Comparison of ENCODE assay signal across 1 cellular context in genomic region chr16:89560413-89561194, GRCh38.
A peak's percentile ranks its signal among the peaks of the same experiment; 100 is the strongest.
TF ChIP-seq lines count a peak whose summit lies in the region.

TSS of gene RPL13 (plus strand) at chr16:89560682. CDS start at chr16:89560960, 278 bp downstream.

TF ChIP-seq in WTC11, 78 proteins besides CTCF, POLR2A, EP300 and RAD21 (continued from another document):
- TF ChIP-seq, protein P1, sequence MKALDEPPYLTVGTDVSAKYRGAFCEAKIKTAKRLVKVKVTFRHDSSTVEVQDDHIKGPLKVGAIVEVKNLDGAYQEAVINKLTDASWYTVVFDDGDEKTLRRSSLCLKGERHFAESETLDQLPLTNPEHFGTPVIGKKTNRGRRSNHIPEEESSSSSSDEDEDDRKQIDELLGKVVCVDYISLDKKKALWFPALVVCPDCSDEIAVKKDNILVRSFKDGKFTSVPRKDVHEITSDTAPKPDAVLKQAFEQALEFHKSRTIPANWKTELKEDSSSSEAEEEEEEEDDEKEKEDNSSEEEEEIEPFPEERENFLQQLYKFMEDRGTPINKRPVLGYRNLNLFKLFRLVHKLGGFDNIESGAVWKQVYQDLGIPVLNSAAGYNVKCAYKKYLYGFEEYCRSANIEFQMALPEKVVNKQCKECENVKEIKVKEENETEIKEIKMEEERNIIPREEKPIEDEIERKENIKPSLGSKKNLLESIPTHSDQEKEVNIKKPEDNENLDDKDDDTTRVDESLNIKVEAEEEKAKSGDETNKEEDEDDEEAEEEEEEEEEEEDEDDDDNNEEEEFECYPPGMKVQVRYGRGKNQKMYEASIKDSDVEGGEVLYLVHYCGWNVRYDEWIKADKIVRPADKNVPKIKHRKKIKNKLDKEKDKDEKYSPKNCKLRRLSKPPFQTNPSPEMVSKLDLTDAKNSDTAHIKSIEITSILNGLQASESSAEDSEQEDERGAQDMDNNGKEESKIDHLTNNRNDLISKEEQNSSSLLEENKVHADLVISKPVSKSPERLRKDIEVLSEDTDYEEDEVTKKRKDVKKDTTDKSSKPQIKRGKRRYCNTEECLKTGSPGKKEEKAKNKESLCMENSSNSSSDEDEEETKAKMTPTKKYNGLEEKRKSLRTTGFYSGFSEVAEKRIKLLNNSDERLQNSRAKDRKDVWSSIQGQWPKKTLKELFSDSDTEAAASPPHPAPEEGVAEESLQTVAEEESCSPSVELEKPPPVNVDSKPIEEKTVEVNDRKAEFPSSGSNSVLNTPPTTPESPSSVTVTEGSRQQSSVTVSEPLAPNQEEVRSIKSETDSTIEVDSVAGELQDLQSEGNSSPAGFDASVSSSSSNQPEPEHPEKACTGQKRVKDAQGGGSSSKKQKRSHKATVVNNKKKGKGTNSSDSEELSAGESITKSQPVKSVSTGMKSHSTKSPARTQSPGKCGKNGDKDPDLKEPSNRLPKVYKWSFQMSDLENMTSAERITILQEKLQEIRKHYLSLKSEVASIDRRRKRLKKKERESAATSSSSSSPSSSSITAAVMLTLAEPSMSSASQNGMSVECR (CRISPR knock-in tag; IDR thresholded peaks at IDR 0.05; ENCODE audit: borderline replicate concordance): peak; percentile 20; the same call in 1 of the 2 replicates
- TF ChIP-seq TEAD4 (CRISPR knock-in tag; IDR thresholded peaks at IDR 0.05) (peak; percentile 44; the same call in 1 of the 2 replicates), RORB (CRISPR knock-in tag; IDR thresholded peaks at IDR 0.05) (no peak), ZNF317 (CRISPR knock-in tag; IDR thresholded peaks at IDR 0.05; ENCODE audit: borderline replicate concordance, low read depth) (no peak), ZNF396 (CRISPR knock-in tag; IDR thresholded peaks at IDR 0.05; ENCODE audit: borderline replicate concordance) (no peak), ZNF671 (CRISPR knock-in tag; IDR thresholded peaks at IDR 0.05) (no peak), MXD4 (CRISPR knock-in tag; IDR thresholded peaks at IDR 0.05; ENCODE audit: borderline replicate concordance) (no peak), PREB (CRISPR knock-in tag; IDR thresholded peaks at IDR 0.05; ENCODE audit: borderline replicate concordance) (no peak), FOXP1 (CRISPR knock-in tag; IDR thresholded peaks at IDR 0.05; ENCODE audit: borderline replicate concordance) (peak; percentile 27), CDX4 (CRISPR knock-in tag; IDR thresholded peaks at IDR 0.05; ENCODE audit: borderline replicate concordance) (no peak), ZNF263 (CRISPR knock-in tag; IDR thresholded peaks at IDR 0.05; ENCODE audit: low read depth) (no peak), JAZF1 (CRISPR knock-in tag; IDR thresholded peaks at IDR 0.05) (no peak), ZNF423 (CRISPR knock-in tag; IDR thresholded peaks at IDR 0.05) (no peak), MAX (CRISPR knock-in tag; IDR thresholded peaks at IDR 0.05) (peak; percentile 93), ZNF138 (CRISPR knock-in tag; conservative IDR thresholded peaks at IDR 0.05) (no peak), ZNF425 (CRISPR knock-in tag; conservative IDR thresholded peaks at IDR 0.05) (no peak), NR3C1 (CRISPR knock-in tag; conservative IDR thresholded peaks at IDR 0.05; ENCODE audit: low read depth) (no peak), E2F4 (CRISPR knock-in tag; IDR thresholded peaks at IDR 0.05; ENCODE audit: borderline replicate concordance, low read depth) (no peak)
- TF ChIP-seq, protein P2, sequence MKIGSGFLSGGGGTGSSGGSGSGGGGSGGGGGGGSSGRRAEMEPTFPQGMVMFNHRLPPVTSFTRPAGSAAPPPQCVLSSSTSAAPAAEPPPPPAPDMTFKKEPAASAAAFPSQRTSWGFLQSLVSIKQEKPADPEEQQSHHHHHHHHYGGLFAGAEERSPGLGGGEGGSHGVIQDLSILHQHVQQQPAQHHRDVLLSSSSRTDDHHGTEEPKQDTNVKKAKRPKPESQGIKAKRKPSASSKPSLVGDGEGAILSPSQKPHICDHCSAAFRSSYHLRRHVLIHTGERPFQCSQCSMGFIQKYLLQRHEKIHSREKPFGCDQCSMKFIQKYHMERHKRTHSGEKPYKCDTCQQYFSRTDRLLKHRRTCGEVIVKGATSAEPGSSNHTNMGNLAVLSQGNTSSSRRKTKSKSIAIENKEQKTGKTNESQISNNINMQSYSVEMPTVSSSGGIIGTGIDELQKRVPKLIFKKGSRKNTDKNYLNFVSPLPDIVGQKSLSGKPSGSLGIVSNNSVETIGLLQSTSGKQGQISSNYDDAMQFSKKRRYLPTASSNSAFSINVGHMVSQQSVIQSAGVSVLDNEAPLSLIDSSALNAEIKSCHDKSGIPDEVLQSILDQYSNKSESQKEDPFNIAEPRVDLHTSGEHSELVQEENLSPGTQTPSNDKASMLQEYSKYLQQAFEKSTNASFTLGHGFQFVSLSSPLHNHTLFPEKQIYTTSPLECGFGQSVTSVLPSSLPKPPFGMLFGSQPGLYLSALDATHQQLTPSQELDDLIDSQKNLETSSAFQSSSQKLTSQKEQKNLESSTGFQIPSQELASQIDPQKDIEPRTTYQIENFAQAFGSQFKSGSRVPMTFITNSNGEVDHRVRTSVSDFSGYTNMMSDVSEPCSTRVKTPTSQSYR (CRISPR knock-in tag; IDR thresholded peaks at IDR 0.05): no peak
- TF ChIP-seq, protein P3, sequence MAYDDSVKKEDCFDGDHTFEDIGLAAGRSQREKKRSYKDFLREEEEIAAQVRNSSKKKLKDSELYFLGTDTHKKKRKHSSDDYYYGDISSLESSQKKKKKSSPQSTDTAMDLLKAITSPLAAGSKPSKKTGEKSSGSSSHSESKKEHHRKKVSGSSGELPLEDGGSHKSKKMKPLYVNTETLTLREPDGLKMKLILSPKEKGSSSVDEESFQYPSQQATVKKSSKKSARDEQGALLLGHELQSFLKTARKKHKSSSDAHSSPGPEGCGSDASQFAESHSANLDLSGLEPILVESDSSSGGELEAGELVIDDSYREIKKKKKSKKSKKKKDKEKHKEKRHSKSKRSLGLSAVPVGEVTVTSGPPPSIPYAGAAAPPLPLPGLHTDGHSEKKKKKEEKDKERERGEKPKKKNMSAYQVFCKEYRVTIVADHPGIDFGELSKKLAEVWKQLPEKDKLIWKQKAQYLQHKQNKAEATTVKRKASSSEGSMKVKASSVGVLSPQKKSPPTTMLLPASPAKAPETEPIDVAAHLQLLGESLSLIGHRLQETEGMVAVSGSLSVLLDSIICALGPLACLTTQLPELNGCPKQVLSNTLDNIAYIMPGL (CRISPR knock-in tag; IDR thresholded peaks at IDR 0.05): peak; percentile 80
